17 cellular contexts compared by ENCODE assay signal in the genomic region with DNA sequence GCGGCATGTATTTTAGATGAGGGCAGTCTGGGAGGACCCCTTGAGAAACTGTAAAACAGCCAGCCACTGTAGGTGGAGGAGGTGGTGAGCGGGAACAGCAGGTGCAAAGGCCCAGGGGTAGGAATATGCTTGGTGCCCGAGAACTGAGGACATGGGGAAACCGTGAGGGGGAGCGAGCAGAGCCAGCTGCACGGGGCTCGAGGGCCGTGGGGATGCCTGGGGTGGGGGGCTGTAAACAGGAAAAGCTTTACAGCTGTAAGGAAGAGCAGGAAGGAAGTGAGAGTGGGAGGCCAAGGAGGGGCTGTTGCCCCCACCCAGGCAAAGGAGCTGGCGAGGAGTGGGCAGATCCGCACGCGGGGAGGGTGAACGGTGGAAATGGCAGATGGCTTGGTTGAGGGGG. TPM values are rescaled to one million over a fixed set of nuclear protein-coding genes. Genes with fewer than 3 reads are reported as not detected.
DNase-seq lines count a peak whose midpoint lies in the region; ATAC-seq and TF ChIP-seq lines count a peak whose summit lies in the region.
"Had no signal": no experiment of that assay in that cellular context is flagged by ENCODE, and none has a peak within 500 bp of the region (broad histone marks: within the 10 kb centered on the region; RNA-seq: fewer than 3 reads in every experiment).

No MANE protein-coding gene starts in this region.

- H3K36me3 ChIP-seq in esophagus squamous epithelium (peaks cover 0 to 16% (median 0%) of the 10 kb centered on the region in 3 donors), rectal smooth muscle tissue (ENCODE audit: control insufficient read depth, insufficient read depth, low read length) (no peaks in the 10 kb centered on the region), MG63 (peaks cover 60% of the 10 kb centered on the region)

- H3K4me3 Mint-ChIP-seq in CD14-positive monocyte, result peak overlapping the region; percentile 50 to 55

- H3K9me3 ChIP-seq in esophagus squamous epithelium (no peaks in the 10 kb centered on the region), MG63 (no peaks in the 10 kb centered on the region)

- TF ChIP-seq POLR2A in NB4 (IDR thresholded peaks at IDR 0.05; ENCODE audit: extremely low read depth, insufficient read length), result no peak
- no peak for TF ChIP-seq POLR2A in esophagus squamous epithelium (IDR thresholded peaks at IDR 0.05)

- H3K4me1 ChIP-seq in esophagus squamous epithelium (peaks cover 43 to 100% (median 80%) of the 10 kb centered on the region in 3 donors), rectal smooth muscle tissue (ENCODE audit: control insufficient read depth, insufficient read depth, low read length) (peaks cover 50% of the 10 kb centered on the region)

- H3K36me3 Mint-ChIP-seq in CD14-positive monocyte, result peaks cover 8 to 17% of the 10 kb centered on the region in 2 donors

- H3K9ac ChIP-seq in rectal smooth muscle tissue (ENCODE audit: low read length), result no peak overlapping the region

- H3K27me3 ChIP-seq in esophagus squamous epithelium, result no peaks in the 10 kb centered on the region
- H3K27me3 ChIP-seq in rectal smooth muscle tissue (ENCODE audit: control insufficient read depth, insufficient read depth, low read length), result no peaks in the 10 kb centered on the region
- H3K27me3 ChIP-seq in MG63, result no peaks in the 10 kb centered on the region
- H3K27me3 ChIP-seq: hepatocyte had no signal

- 64 to 71% methylated on average over 13 of the region's 13 CpGs for WGBS in esophagus squamous epithelium, 2 donors

- H3K4me3 ChIP-seq in NB4 (ENCODE audit: low read depth, low read length) (no peak overlapping the region), esophagus squamous epithelium (no peak overlapping the region), rectal smooth muscle tissue (ENCODE audit: low read length) (no peak overlapping the region), MG63 (no peak overlapping the region)
- H3K4me3 ChIP-seq: hepatocyte, K562, lung had no signal

- intact Hi-C loops in CD14-positive monocyte (cut with micrococcal nuclease), result no loop called here
- intact Hi-C loops in esophagus squamous epithelium (cut with DNase I), result no loop called here

- H3K27ac Mint-ChIP-seq in CD14-positive monocyte, result peak overlapping the region in 3 of 7 donors; percentile 37 to 76 (median 56)

- H3K4me1 Mint-ChIP-seq in CD14-positive monocyte, result peaks cover 72% of the 10 kb centered on the region

- TF ChIP-seq CTCF in CD14-positive monocyte (IDR thresholded peaks at IDR 0.05), result no peak
- TF ChIP-seq CTCF in NB4 (IDR thresholded peaks at IDR 0.05; ENCODE audit: low read depth, low read length), result no peak
- no peak for TF ChIP-seq CTCF in esophagus squamous epithelium (IDR thresholded peaks at IDR 0.05)

- H3K27me3 Mint-ChIP-seq in CD14-positive monocyte (ENCODE audit: low read depth in 3 of 3), result peaks cover 0 to 6% (median 0%) of the 10 kb centered on the region in 3 donors

- peak overlapping the region; percentile 11 to 85 (median 76) for H3K27ac ChIP-seq in esophagus squamous epithelium
- peak overlapping the region; percentile 27 for H3K27ac ChIP-seq in rectal smooth muscle tissue (ENCODE audit: low read depth, low read length)
- H3K27ac ChIP-seq: VCaP had no signal

- no peaks in the 10 kb centered on the region for H3K9me3 Mint-ChIP-seq in CD14-positive monocyte

- ATAC-seq in HG03354 (IDR thresholded peaks at IDR 0.05; ENCODE audit: poor library complexity, severe bottlenecking, unreplicated experiment) (no peak), HG03045 (IDR thresholded peaks at IDR 0.05; ENCODE audit: unreplicated experiment) (no peak)
- ATAC-seq: K562 had no signal

- DNase-seq in CD14-positive monocyte (ENCODE audit: low spot score) (no peak), NB4 (ENCODE audit: low read depth) (peak; percentile 29), esophagus squamous epithelium (lab: John Stamatoyannopoulos, UW) (no peak), MG63 (no peak)
- no peak for DNase-seq in stimulated activated CD4-positive, alpha-beta T cell treated with anti-CD3 and anti-CD28 coated beads, Interleukin-2, amount 100 ng/mL, for 48 hours
- DNase-seq: anterior cingulate cortex; NCI-H1930; NCI-H748 treated with DMSO at 0.1 percent for 48 hours; SHP77; stimulated activated CD4-positive, alpha-beta T cell treated with anti-CD3 and anti-CD28 coated beads, Interleukin-2, amount 100 ng/mL, for 24 hours had no signal

RNA-seq across cellular contexts. Expression of a gene that starts 34.3 kb away (rescaled TPM):
- polyA plus RNA-seq in CD14-positive monocyte, result 1 to 10 TPM; 3.3 to 8.9 TPM
- total RNA-seq in esophagus squamous epithelium, result 10 to 100 TPM; 28.2 to 79.5 (median 40.4) TPM
- total RNA-seq in MG63 (2014; rRNA removed; shearing (Covaris generic); ENCODE audit: low replicate concordance), result 9.5 and 22.4 TPM in 2 replicates
